Comparison of ENCODE assay signal across 8 cellular contexts in genomic region chr15:66386204-66387123, GRCh38. TPM values are rescaled to one million over a fixed set of nuclear protein-coding genes. Genes with fewer than 3 reads are reported as not detected.
A peak's percentile ranks its signal among the peaks of the same experiment; 100 is the strongest.
DNase-seq lines count a peak whose midpoint lies in the region; TF ChIP-seq lines count a peak whose summit lies in the region.

Gene MAP2K1 (plus strand): TSS chr15:66386912. CDS start chr15:66387348, 436 bp downstream.

- in situ Hi-C loops in G401 (cut with HindIII; ENCODE audit: low sequenced_read_pairs): no loop called here

- peak; percentile 61 for TF ChIP-seq RAD21 in neural cell (conservative IDR thresholded peaks at IDR 0.05)

- 3 to 6% (median 4%) methylated on average over 15 to 69 of the region's 69 CpGs for WGBS in stomach, 5 donors

- H3K4me2 ChIP-seq in Loucy (ENCODE audit: low read depth, low read length, poor library complexity, severe bottlenecking): peak within 1 kb of the TSS; percentile 89
- peak within 1 kb of the TSS; percentile 54 for H3K4me2 ChIP-seq in neural cell (ENCODE audit: low read length)

- H3K27me3 ChIP-seq in H7 (ENCODE audit: control insufficient read depth, insufficient read depth, low read length) (no peaks in the 10 kb centered on the region), Loucy (ENCODE audit: insufficient read depth, low read length, poor library complexity, severe bottlenecking) (no peaks in the 10 kb centered on the region), neural cell (ENCODE audit: insufficient read depth, low read depth, low read length) (no peaks in the 10 kb centered on the region), stomach (no peaks in the 10 kb centered on the region)

- H3K9ac ChIP-seq in Loucy (ENCODE audit: low read depth, low read length, poor library complexity, severe bottlenecking) (peak within 1 kb of the TSS; percentile 75), neural cell (ENCODE audit: low read length) (peak within 1 kb of the TSS; percentile 72)

- H3F3A ChIP-seq in Loucy (ENCODE audit: low read depth) (0 out of 2 replicates have a peak, but pooled peaks cover 7% of the 10 kb centered on the region), neural cell (ENCODE audit: insufficient read depth, low read length, poor library complexity, severe bottlenecking) (no peaks in the 10 kb centered on the region)

- H2AFZ ChIP-seq in Loucy (ENCODE audit: low read length) (peak within 1 kb of the TSS; percentile 76), neural cell (ENCODE audit: low read depth, low read length) (peak within 1 kb of the TSS; percentile 40)

- TF ChIP-seq CTCF in Loucy (conservative IDR thresholded peaks at IDR 0.05; ENCODE audit: low read length) (peak; percentile 67), fibroblast of the aortic adventitia (IDR thresholded peaks at IDR 0.05; ENCODE audit: insufficient read depth, low read length) (peak; percentile 61), neural cell (IDR thresholded peaks at IDR 0.05; ENCODE audit: poor library complexity, severe bottlenecking) (peak; percentile 94), stomach (IDR thresholded peaks at IDR 0.05) (peak in 4 of 7 experiments; percentile 49 to 75 (median 56))

- peaks cover 40% of the 10 kb centered on the region for H3K4me1 ChIP-seq in Loucy (ENCODE audit: insufficient read depth, low read length, poor library complexity, severe bottlenecking)
- peaks cover 31 to 49% (median 40%) of the 10 kb centered on the region in 4 donors for H3K4me1 ChIP-seq in stomach

- peak; percentile 57 for TF ChIP-seq EP300 in neural cell (conservative IDR thresholded peaks at IDR 0.05; ENCODE audit: poor library complexity, severe bottlenecking)
- no peak for TF ChIP-seq EP300 in stomach (IDR thresholded peaks at IDR 0.05)

- H3K9me3 ChIP-seq in Loucy (ENCODE audit: insufficient read depth, low read depth, low read length) (no peaks in the 10 kb centered on the region), neural cell (ENCODE audit: low read length) (no peaks in the 10 kb centered on the region), stomach (no peaks in the 10 kb centered on the region)

- H3K4me3 ChIP-seq in H7 (ENCODE audit: insufficient read depth, low read depth, low read length) (peak within 1 kb of the TSS; percentile 82), Loucy (ENCODE audit: low read length, poor library complexity, severe bottlenecking) (peak within 1 kb of the TSS; percentile 97), fibroblast of the aortic adventitia (ENCODE audit: low read depth, low read length) (peak within 1 kb of the TSS; percentile 77), neural cell (ENCODE audit: low read length) (peak within 1 kb of the TSS; percentile 92), stomach (peak within 1 kb of the TSS; percentile 72 to 95 (median 77))

- H3K27ac ChIP-seq in neural cell (ENCODE audit: low read length): peak within 1 kb of the TSS; percentile 71
- peak within 1 kb of the TSS; percentile 92 to 97 (median 96) for H3K27ac ChIP-seq in stomach

- H3K36me3 ChIP-seq in H7 (replicated peaks; ENCODE audit: control insufficient read depth, insufficient read depth, low read length): no peaks in the 10 kb centered on the region
- no peaks in the 10 kb centered on the region for H3K36me3 ChIP-seq in Loucy (ENCODE audit: insufficient read depth, low read length)
- no peaks in the 10 kb centered on the region for H3K36me3 ChIP-seq in neural cell (ENCODE audit: insufficient read depth, low read length)
- H3K36me3 ChIP-seq in stomach: no peaks in the 10 kb centered on the region

- H4K20me1 ChIP-seq in Loucy (ENCODE audit: insufficient read depth, low read length, poor library complexity, severe bottlenecking): peaks cover 36% of the 10 kb centered on the region
- H4K20me1 ChIP-seq in neural cell (ENCODE audit: insufficient read depth): no peaks in the 10 kb centered on the region

- H3K79me2 ChIP-seq in Loucy (ENCODE audit: insufficient read depth, low read length) (peaks cover 50% of the 10 kb centered on the region), neural cell (replicated peaks; ENCODE audit: insufficient read depth, low read length) (peaks cover 23% of the 10 kb centered on the region)

- intact Hi-C loops in stomach (cut with DNase I; ENCODE audit: low total_unique reads): loop anchor here (5.0 kb wide), 1 partner anchor 111 kb away; the partner anchor contains the start of gene SNAPC5

- DNase-seq in G401 (ENCODE audit: low spot score) (peak; percentile 97), H7 (peak; percentile 98), SHP77 (lab: John Stamatoyannopoulos, UW) (peak; percentile 97 to 98), fibroblast of the aortic adventitia (ENCODE audit: low read depth) (peak; percentile 95), stomach (peak; percentile 99)
- DNase-seq in activated effector memory CD4-positive, alpha-beta T cell treated with anti-CD3 and anti-CD28 coated beads, Interleukin-2, amount 50 U/mL, for 16 hours: peak; percentile 99

- H3K9me2 ChIP-seq in Loucy (replicated peaks; ENCODE audit: low read depth, low read length) (no peaks in the 10 kb centered on the region), neural cell (ENCODE audit: insufficient read depth, low read length) (no peaks in the 10 kb centered on the region)

- TF ChIP-seq POLR2A in stomach (IDR thresholded peaks at IDR 0.05): peak in 1 of 4 donors; percentile 64

TF ChIP-seq in neural cell, 6 proteins besides CTCF, POLR2A, EP300 and RAD21:
- no peak for TF ChIP-seq EZH2 (IDR thresholded peaks at IDR 0.05; ENCODE audit: borderline replicate concordance, insufficient read depth, low read length, poor library complexity, severe bottlenecking)
- TF ChIP-seq REST (IDR thresholded peaks at IDR 0.05; ENCODE audit: borderline replicate concordance): peak; percentile 46
- TF ChIP-seq POLR2AphosphoS5 (IDR thresholded peaks at IDR 0.05): peak; percentile 67
- TF ChIP-seq SMC3 (conservative IDR thresholded peaks at IDR 0.05; ENCODE audit: poor library complexity): peak; percentile 80
- peak; percentile 67 for TF ChIP-seq MXI1 (conservative IDR thresholded peaks at IDR 0.05; ENCODE audit: poor library complexity, severe bottlenecking)
- TF ChIP-seq TAF1 (IDR thresholded peaks at IDR 0.05; ENCODE audit: low read depth): peak; percentile 86

RNA-seq across cellular contexts. Expression of gene MAP2K1, which starts in this region (rescaled TPM):
- 5.3 and 13.9 TPM in 2 replicates for total RNA-seq in G401 (2014; rRNA removed; shearing (Covaris generic))
- 42.6 and 45.8 TPM in 2 replicates for total RNA-seq in H7 (2014; rRNA removed; shearing (Covaris generic))
- total RNA-seq in fibroblast of the aortic adventitia (ENCODE audit: low replicate concordance) (23.4 and 52.2 TPM in 2 replicates), stomach (100 to 1,000 TPM in 1 of 5 donors, 10 to 100 TPM in 4; 21.9 to 123 (median 35.0) TPM)
- polyA plus RNA-seq in neural cell (23.0 and 24.7 TPM in 2 replicates), stomach (10 to 100 TPM; 20.1 to 24.6 (median 23.9) TPM)
- 16.1 and 17.6 TPM in 2 replicates for polyA minus RNA-seq in neural cell

Comparison
In these comparisons a context has a peak if more than half of its experiments do, and no peak if none do; other contexts are left out.
1. Peak in every context shown above with its lines: DNase-seq, H3K4me3 ChIP-seq and H3K27ac ChIP-seq.